13 cellular contexts compared by ENCODE assay signal in the genomic region with DNA sequence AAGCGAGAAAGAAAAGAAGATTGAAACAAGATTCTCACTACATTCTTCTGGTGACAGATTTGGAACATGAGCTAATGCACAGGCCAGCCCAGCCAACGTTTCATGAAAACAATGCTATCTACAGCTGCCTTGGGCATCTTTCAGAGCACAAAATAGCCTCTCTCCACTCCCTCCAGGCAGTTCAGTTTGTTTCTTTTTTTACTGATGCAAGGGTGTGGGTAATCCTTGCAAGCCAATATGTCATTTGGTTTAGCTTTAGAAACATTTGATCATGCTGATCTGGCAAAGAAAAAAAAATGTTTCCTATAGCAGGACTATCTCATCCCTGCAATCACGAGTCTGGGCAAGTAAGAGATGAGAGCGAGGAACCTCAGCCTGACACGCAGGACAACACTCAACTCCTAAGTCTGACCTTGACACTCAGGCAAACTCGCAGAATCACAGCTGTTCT. TPM values are rescaled to one million over a fixed set of nuclear protein-coding genes. Genes with fewer than 3 reads are reported as not detected.
A peak's percentile ranks its signal among the peaks of the same experiment; 100 is the strongest.
DNase-seq lines count a peak whose midpoint lies in the region; ATAC-seq and TF ChIP-seq lines count a peak whose summit lies in the region.
"Had no signal": no experiment of that assay in that cellular context is flagged by ENCODE, and none has a peak within 500 bp of the region (broad histone marks: within the 10 kb centered on the region; RNA-seq: fewer than 3 reads in every experiment).

No MANE protein-coding gene starts in this region.

- no peaks in the 10 kb centered on the region for H3K79me2 ChIP-seq in mesendoderm (ENCODE audit: control insufficient read depth, insufficient read depth, low read length)

- H3K9ac ChIP-seq in mesendoderm (ENCODE audit: low read length) = no peak overlapping the region

- H3K27ac Mint-ChIP-seq in brain = peak overlapping the region; percentile 19 to 96 (median 69)

- peak overlapping the region in 4 of 5 experiments; percentile 2 to 43 (median 30) for H3K4me3 Mint-ChIP-seq in brain

- H3K23ac ChIP-seq in mesendoderm (ENCODE audit: low read length) = no peak overlapping the region

- H3K27ac ChIP-seq in heart left ventricle (peak overlapping the region; percentile 71 to 95 (median 80)), mesendoderm (ENCODE audit: low read depth, low read length) (no peak overlapping the region)

- no peaks in the 10 kb centered on the region for H3K9me3 ChIP-seq in heart left ventricle

- TF ChIP-seq POLR2A in heart left ventricle (IDR thresholded peaks at IDR 0.05) = no peak

- H3K4me3 ChIP-seq in AG09309 (ENCODE audit: control insufficient read depth, low read depth, low read length) = no peak overlapping the region
- peak overlapping the region in 5 of 12 donors; percentile 1 to 32 (median 15) for H3K4me3 ChIP-seq in heart left ventricle
- H3K4me3 ChIP-seq in mesendoderm (ENCODE audit: low read length) = no peak overlapping the region
- H3K4me3 ChIP-seq: K562 had no signal

- H3K4me2 ChIP-seq in mesendoderm (ENCODE audit: low read length) = no peak overlapping the region

- peaks cover 3% of the 10 kb centered on the region for H3K27me3 Mint-ChIP-seq in brain

- no peak overlapping the region for H4K8ac ChIP-seq in mesendoderm (ENCODE audit: low read depth, low read length)

- H3K27me3 ChIP-seq in heart left ventricle (no peaks in the 10 kb centered on the region), mesendoderm (ENCODE audit: insufficient read depth, low read length, poor library complexity) (no peaks in the 10 kb centered on the region)

- no peaks in the 10 kb centered on the region for H3K36me3 Mint-ChIP-seq in brain

- peaks cover 66% of the 10 kb centered on the region for H3K4me1 Mint-ChIP-seq in brain

- H3K18ac ChIP-seq in mesendoderm (ENCODE audit: low read length) = no peak overlapping the region

- DNase-seq in AG09309 (ENCODE audit: low read depth) (peak; percentile 42), heart left ventricle (peak in 3 of 5 donors; percentile 48 to 63 (median 55)), pons (ENCODE audit: low spot score) (peak; percentile 25), mesendoderm (no peak)
- no peak for DNase-seq in activated CD8-positive, alpha-beta memory T cell treated with anti-CD3 and anti-CD28 coated beads, Interleukin-2, amount 50 U/mL, for 4 hours
- DNase-seq: ACHN; central memory CD4-positive, alpha-beta T cell; retina; T-helper 1 cell had no signal

- no peak overlapping the region for H4K5ac ChIP-seq in mesendoderm (ENCODE audit: low read length)

- TF ChIP-seq CTCF in AG09309 (IDR thresholded peaks at IDR 0.05; ENCODE audit: control insufficient read depth, insufficient read depth, low read depth, low read length, missing control alignments) (no peak), brain (conservative IDR thresholded peaks at IDR 0.05) (no peak), heart left ventricle (IDR thresholded peaks at IDR 0.05) (no peak)

- no peak overlapping the region for H3K4ac ChIP-seq in mesendoderm (ENCODE audit: low read depth, low read length)

- H3K36me3 ChIP-seq in heart left ventricle = peaks cover 0 to 25% (median 4%) of the 10 kb centered on the region in 9 donors
- H3K36me3 ChIP-seq in mesendoderm (ENCODE audit: control insufficient read depth, insufficient read depth, low read length) = no peaks in the 10 kb centered on the region

- intact Hi-C loops in heart left ventricle (cut with DNase I) = loop anchor here in 5 of 10 donors (5.0 to 10.0 kb wide), 4 partner anchors 33 to 406 kb away; partner anchors contain the start of gene SVIL (in 1 of the 5)

- H2BK120ac ChIP-seq in mesendoderm (ENCODE audit: low read depth, low read length) = no peak overlapping the region

- no peak overlapping the region for H3K56ac ChIP-seq in mesendoderm (ENCODE audit: low read length)

- 25 to 28% (median 27%) methylated on average over 6 of the region's 6 CpGs for WGBS in heart left ventricle, 4 donors
- no CpG with 5 or more reads among the region's 6 CpGs for WGBS in mesendoderm (ENCODE audit: extremely low coverage, insufficient coverage, low lambda C conversion rate)

- no peaks in the 10 kb centered on the region for H3K9me3 Mint-ChIP-seq in brain

- H3K4me1 ChIP-seq in heart left ventricle = peaks cover 0 to 89% (median 31%) of the 10 kb centered on the region in 12 donors
- no peaks in the 10 kb centered on the region for H3K4me1 ChIP-seq in mesendoderm (ENCODE audit: control insufficient read depth, low read depth, low read length)

- no peak overlapping the region for H2BK5ac ChIP-seq in mesendoderm (ENCODE audit: low read length)

- H2BK15ac ChIP-seq in mesendoderm (replicated peaks; ENCODE audit: low read depth) = no peak overlapping the region

- no peak overlapping the region for H2AK5ac ChIP-seq in mesendoderm (ENCODE audit: low read length)

- H3K79me1 ChIP-seq in mesendoderm (ENCODE audit: low read length) = peaks cover 1% of the 10 kb centered on the region

- ATAC-seq in heart left ventricle = peak; percentile 82 to 86 (median 84)
- no peak for ATAC-seq in GM18867 (IDR thresholded peaks at IDR 0.05; ENCODE audit: unreplicated experiment)
- ATAC-seq in GM21529 (IDR thresholded peaks at IDR 0.05; ENCODE audit: unreplicated experiment) = no peak
- ATAC-seq: K562 had no signal

RNA-seq across cellular contexts. Expression of gene SVIL, which starts 35.9 kb away (rescaled TPM):
- polyA plus RNA-seq in brain (ENCODE audit: insufficient read depth, low read depth, low replicate concordance) = 25.9 TPM
- 100 to 1,000 TPM; 262 to 589 (median 387) TPM for total RNA-seq in heart left ventricle
- 100 to 1,000 TPM in 1 of 2 donors, 10 to 100 TPM in 1; 95.2 to 139 TPM for polyA plus RNA-seq in heart left ventricle
- 15.3 TPM for polyA plus RNA-seq in mesendoderm (2013, experiment 1 of 2)
- 15.0 TPM for polyA plus RNA-seq in mesendoderm (2013, experiment 2 of 2)

Comparison
In these comparisons a context has a peak if more than half of its experiments do, and no peak if none do; other contexts are left out.
1. DNase-seq: peak in AG09309 (single experiment), heart left ventricle (3 of 5) and pons (single experiment); none in activated CD8-positive, alpha-beta memory T cell treated with anti-CD3 and anti-CD28 coated beads, Interleukin-2, amount 50 U/mL, for 4 hours (single experiment) and mesendoderm (single experiment).
2. ATAC-seq: peak in heart left ventricle (4 of 4); none in GM18867 (single experiment) and GM21529 (single experiment).